Comparison of ENCODE assay signal across 8 cellular contexts in the genomic region with DNA sequence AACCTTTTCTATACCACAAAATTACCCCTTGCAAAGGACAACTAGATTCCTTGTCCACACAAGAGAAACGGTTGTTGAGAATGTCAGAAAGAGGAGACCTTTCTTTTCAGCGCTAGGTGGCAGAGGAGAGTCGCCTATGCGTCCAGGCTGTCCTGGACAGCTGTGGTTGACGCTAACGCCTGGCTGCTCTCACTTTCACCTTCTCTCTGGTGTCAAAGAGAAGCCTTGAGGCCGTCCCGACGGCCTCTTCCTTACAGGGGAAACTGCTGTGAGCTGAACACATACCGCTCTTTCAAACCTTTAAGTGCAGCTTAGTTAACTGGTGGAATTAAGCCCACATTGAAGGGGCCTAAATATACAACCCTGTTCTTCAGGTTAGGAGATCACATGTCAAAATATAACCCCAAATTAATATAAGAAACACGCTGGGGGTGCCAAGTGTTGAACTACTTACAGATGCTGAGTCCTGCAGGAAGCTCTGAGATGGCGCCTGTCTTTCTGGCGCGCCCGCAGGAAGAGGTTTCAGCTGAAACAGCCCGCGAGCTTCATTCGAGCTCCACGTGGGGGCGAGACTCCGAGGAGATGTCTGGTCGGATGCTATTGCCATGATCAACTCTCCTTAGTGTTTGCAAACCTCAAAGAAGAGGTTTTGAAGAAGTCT. TPM values are rescaled to one million over a fixed set of nuclear protein-coding genes. Genes with fewer than 3 reads are reported as not detected.
DNase-seq lines count a peak whose midpoint lies in the region; ATAC-seq and TF ChIP-seq lines count a peak whose summit lies in the region.

No MANE protein-coding gene starts in this region.

- DNase-seq in CD14-positive monocyte (ENCODE audit: low spot score) = peak; percentile 72
- DNase-seq in GM19240 (ENCODE audit: insufficient read length, low spot score) = peak; percentile 50
- DNase-seq in NCI-H748 treated with DMSO at 0.1 percent for 48 hours (lab: John Stamatoyannopoulos, UW) = peak; percentile 35
- DNase-seq in activated CD4-positive, alpha-beta memory T cell treated with anti-CD3 and anti-CD28 coated beads, Interleukin-2, amount 10 ng/mL, durations not matched to agents 7 days and 5 days = peak; percentile 68
- DNase-seq in effector CD8-positive, alpha-beta T cell (lab: John Stamatoyannopoulos, UW) = peak; percentile 13
- DNase-seq in memory B cell (ENCODE audit: low spot score in 2 of 2) = peak; percentile 58 to 63
- peak; percentile 17 for DNase-seq in stimulated activated CD8-positive, alpha-beta memory T cell treated with anti-CD3 and anti-CD28 coated beads, Interleukin-15, amount 100 ng/mL, for 1 hour (ENCODE audit: low read depth)

- H3K27me3 Mint-ChIP-seq in CD14-positive monocyte (ENCODE audit: low read depth in 3 of 3) = peaks cover 0 to 6% (median 1%) of the 10 kb centered on the region in 3 donors
- H3K27me3 Mint-ChIP-seq in activated CD4-positive, alpha-beta memory T cell treated with anti-CD3 and anti-CD28 coated beads, Interleukin-2, amount 10 ng/mL, durations not matched to agents 7 days and 5 days = peaks cover 2% of the 10 kb centered on the region
- no peaks in the 10 kb centered on the region for H3K27me3 Mint-ChIP-seq in memory B cell

- intact Hi-C loops in CD14-positive monocyte (cut with micrococcal nuclease) = loop anchor here in 1 of 2 donors (5.0 kb wide), 1 partner anchor 60 kb away; no protein-coding TSS in a partner anchor

- H3K36me3 Mint-ChIP-seq in CD14-positive monocyte (no peaks in the 10 kb centered on the region), memory B cell (peaks cover 2% of the 10 kb centered on the region)
- H3K36me3 Mint-ChIP-seq in activated CD4-positive, alpha-beta memory T cell treated with anti-CD3 and anti-CD28 coated beads, Interleukin-2, amount 10 ng/mL, durations not matched to agents 7 days and 5 days (ENCODE audit: low read depth) = no peaks in the 10 kb centered on the region

- CTCF ChIA-PET in activated CD4-positive, alpha-beta memory T cell treated with anti-CD3 and anti-CD28 coated beads, Interleukin-2, amount 10 ng/mL, durations not matched to agents 7 days and 5 days (lab: Charles Lee) = interaction anchor here (0.7 to 4.7 kb wide), 36 partner anchors 11 to 1921 kb away, joined by 3 to 52 read pairs (median 6); partner anchors contain the start of gene KBTBD8

- H3K9me3 Mint-ChIP-seq in CD14-positive monocyte = peaks cover 0 to 2% (median 0%) of the 10 kb centered on the region in 7 donors
- no peaks in the 10 kb centered on the region for H3K9me3 Mint-ChIP-seq in activated CD4-positive, alpha-beta memory T cell treated with anti-CD3 and anti-CD28 coated beads, Interleukin-2, amount 10 ng/mL, durations not matched to agents 7 days and 5 days
- H3K9me3 Mint-ChIP-seq in memory B cell = no peaks in the 10 kb centered on the region

- H3K27ac Mint-ChIP-seq in CD14-positive monocyte = peak overlapping the region in 5 of 7 donors; percentile 20 to 55 (median 49)
- peak overlapping the region; percentile 27 for H3K27ac Mint-ChIP-seq in activated CD4-positive, alpha-beta memory T cell treated with anti-CD3 and anti-CD28 coated beads, Interleukin-2, amount 10 ng/mL, durations not matched to agents 7 days and 5 days
- H3K27ac Mint-ChIP-seq in memory B cell = peak overlapping the region; percentile 51

- ATAC-seq in HG03439 (IDR thresholded peaks at IDR 0.05; ENCODE audit: unreplicated experiment) = peak; percentile 99
- peak; percentile 90 for ATAC-seq in memory B cell (ENCODE audit: low read depth)

- peak; percentile 89 for TF ChIP-seq CTCF in CD14-positive monocyte (IDR thresholded peaks at IDR 0.05)

- H3K4me1 Mint-ChIP-seq in CD14-positive monocyte (peaks cover 13% of the 10 kb centered on the region), memory B cell (no peaks in the 10 kb centered on the region)
- H3K4me1 Mint-ChIP-seq in activated CD4-positive, alpha-beta memory T cell treated with anti-CD3 and anti-CD28 coated beads, Interleukin-2, amount 10 ng/mL, durations not matched to agents 7 days and 5 days = peaks cover 18% of the 10 kb centered on the region

- POLR2A ChIA-PET in activated CD4-positive, alpha-beta memory T cell treated with anti-CD3 and anti-CD28 coated beads, Interleukin-2, amount 10 ng/mL, durations not matched to agents 7 days and 5 days (lab: Charles Lee) = interaction anchor here (0.9 to 3.5 kb wide), 7 partner anchors 17 to 1922 kb away, joined by 3 to 23 read pairs (median 4); partner anchors contain the start of genes KBTBD8 and SUCLG2

- H3K4me3 Mint-ChIP-seq in CD14-positive monocyte = peak overlapping the region; percentile 78 to 86
- peak overlapping the region; percentile 64 for H3K4me3 Mint-ChIP-seq in activated CD4-positive, alpha-beta memory T cell treated with anti-CD3 and anti-CD28 coated beads, Interleukin-2, amount 10 ng/mL, durations not matched to agents 7 days and 5 days
- H3K4me3 Mint-ChIP-seq in memory B cell = peak overlapping the region; percentile 85

RNA-seq across cellular contexts. Expression of gene KBTBD8, which starts 26.1 kb away (rescaled TPM):
- polyA plus RNA-seq in CD14-positive monocyte = 1 to 10 TPM; 3.0 to 3.2 TPM
- 10 to 100 TPM; 14.8 to 16.0 TPM for total RNA-seq in activated CD4-positive, alpha-beta memory T cell treated with anti-CD3 and anti-CD28 coated beads, Interleukin-2, amount 10 ng/mL, durations not matched to agents 7 days and 5 days

Comparison
In these comparisons a context has a peak if more than half of its experiments do, and no peak if none do; other contexts are left out.
1. Peak in every context shown above with its lines: DNase-seq and ATAC-seq.
2. DNase-seq: peak in every context shown above with its lines; median percentile 72 in CD14-positive monocyte; 68 in activated CD4-positive, alpha-beta memory T cell treated with anti-CD3 and anti-CD28 coated beads, Interleukin-2, amount 10 ng/mL, durations not matched to agents 7 days and 5 days; 60 in memory B cell; 50 in GM19240; 35 in NCI-H748 treated with DMSO at 0.1 percent for 48 hours; 17 in stimulated activated CD8-positive, alpha-beta memory T cell treated with anti-CD3 and anti-CD28 coated beads, Interleukin-15, amount 100 ng/mL, for 1 hour; 13 in effector CD8-positive, alpha-beta T cell.